In the genomic region with DNA sequence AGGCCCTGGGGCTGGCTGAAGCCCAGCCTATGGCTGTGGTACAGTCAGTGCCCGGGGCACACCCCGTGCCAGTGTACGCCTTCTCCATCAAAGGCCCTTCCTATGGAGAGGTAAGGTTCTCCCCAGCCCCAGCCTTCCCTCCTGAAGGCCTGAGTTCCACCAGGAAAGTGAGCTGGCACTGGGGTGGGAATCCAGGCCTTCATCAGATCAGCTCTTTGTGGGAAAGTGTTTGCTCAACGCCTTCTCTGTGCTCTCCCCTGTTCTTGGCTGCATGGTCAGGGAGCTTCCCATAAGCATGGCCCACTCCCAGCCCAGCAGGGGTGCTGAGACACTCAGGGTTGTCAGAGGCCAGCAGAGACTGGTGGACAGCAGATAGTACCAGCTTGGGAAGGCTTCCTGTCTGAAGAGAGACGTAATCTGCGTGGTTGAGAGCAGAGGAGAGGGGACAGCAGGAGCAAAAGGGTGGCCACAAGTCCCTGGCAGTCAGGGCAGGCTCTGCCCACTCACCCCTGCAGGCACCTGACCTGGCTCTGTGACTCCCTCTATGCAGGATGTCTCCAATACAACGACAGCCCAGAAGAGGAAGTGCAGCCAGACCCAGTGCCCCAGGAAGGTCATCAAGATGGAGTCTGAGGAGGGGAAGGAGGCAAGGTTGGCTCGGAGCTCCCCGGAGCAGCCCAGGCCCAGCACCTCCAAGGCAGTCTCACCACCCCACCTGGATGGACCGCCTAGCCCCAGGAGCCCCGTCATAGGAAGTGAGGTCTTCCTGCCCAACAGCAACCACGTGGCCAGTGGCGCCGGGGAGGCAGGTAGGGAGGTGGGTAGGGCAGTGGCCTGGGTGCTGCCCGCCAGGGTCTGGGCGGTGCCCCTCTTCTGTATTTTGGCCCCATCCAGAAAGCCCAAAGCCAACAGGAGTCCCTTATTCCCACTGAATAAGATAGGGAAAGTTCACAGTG, we compare ENCODE assay signal across 28 cellular contexts. TPM values are rescaled to one million over a fixed set of nuclear protein-coding genes. Genes with fewer than 3 reads are reported as not detected.
DNase-seq lines count a peak whose midpoint lies in the region; ATAC-seq, FAIRE-seq and TF ChIP-seq lines count a peak whose summit lies in the region.
"Had no signal": no experiment of that assay in that cellular context is flagged by ENCODE, and none has a peak within 500 bp of the region (broad histone marks: within the 10 kb centered on the region; RNA-seq: fewer than 3 reads in every experiment).

No MANE protein-coding gene starts in this region.

- no peaks in the 10 kb centered on the region for H3K9me3 Mint-ChIP-seq in activated naive CD4-positive, alpha-beta T cell treated with anti-CD3 and anti-CD28 coated beads, Interleukin-2, amount 10 ng/mL, durations not matched to agents 7 days and 5 days
- H3K9me3 Mint-ChIP-seq in activated naive CD4-positive, alpha-beta T cell treated with anti-CD3 and anti-CD28 coated beads, Interleukin-2, amount 50 U/mL, for 72 hours = no peaks in the 10 kb centered on the region
- H3K9me3 Mint-ChIP-seq in effector memory CD8-positive, alpha-beta T cell = no peaks in the 10 kb centered on the region
- H3K9me3 Mint-ChIP-seq in stimulated activated naive B cell treated with anti-CD40 and anti-IgM and Interleukin-4, amounts not matched to agents 10 μg/mL and 1 μg/mL and 100 μg/mL, for 72 hours = no peaks in the 10 kb centered on the region
- H3K9me3 Mint-ChIP-seq: nephron had no signal

- intact Hi-C loops in HepG2 (cut with micrococcal nuclease; ENCODE audit: unreplicated experiment) = no loop called here

- no peak overlapping the region for H3K4me3 Mint-ChIP-seq in activated naive CD4-positive, alpha-beta T cell treated with anti-CD3 and anti-CD28 coated beads, Interleukin-2, amount 10 ng/mL, durations not matched to agents 7 days and 5 days
- no peak overlapping the region for H3K4me3 Mint-ChIP-seq in effector memory CD8-positive, alpha-beta T cell
- H3K4me3 Mint-ChIP-seq in stimulated activated naive B cell treated with anti-CD40 and anti-IgM and Interleukin-4, amounts not matched to agents 10 μg/mL and 1 μg/mL and 100 μg/mL, for 72 hours = no peak overlapping the region
- H3K4me3 Mint-ChIP-seq: nephron had no signal

- TF ChIP-seq EP300 in HepG2 (IDR thresholded peaks at IDR 0.05; ENCODE audit: low read depth in 2 of 2, low read length in 2 of 2) (no peak), HepG2 (CRISPR knock-in tag; IDR thresholded peaks at IDR 0.05; ENCODE audit: borderline replicate concordance) (no peak)

- CTCF ChIA-PET in activated naive CD4-positive, alpha-beta T cell treated with anti-CD3 and anti-CD28 coated beads, Interleukin-2, amount 10 ng/mL, durations not matched to agents 7 days and 5 days (lab: Charles Lee) = no interaction called here
- CTCF ChIA-PET in HepG2 (lab: Yijun Ruan, JAX; ENCODE audit: low intra/inter-chr PET ratio, low total read pairs) = no interaction called here

- POLR2A ChIA-PET in HepG2 (lab: Yijun Ruan, JAX) = no interaction called here

- no peak overlapping the region for H3K9ac ChIP-seq in HepG2 (ENCODE audit: insufficient read depth, low read depth, low read length)
- H3K9ac ChIP-seq: KMS-11 had no signal

- WGBS in HepG2 (ENCODE audit: low lambda C conversion rate) = 93% methylated on average over 15 of the region's 16 CpGs

- peaks cover 4 to 18% of the 10 kb centered on the region in 2 experiments; a peak in 3 of 5 replicates for H3K36me3 ChIP-seq in HepG2 (replicated peaks in 1 of 2; ENCODE audit: control insufficient read depth in 1 of 2, insufficient read depth in 2 of 2, low read length in 2 of 2)

- no peak overlapping the region for H3K4me2 ChIP-seq in HepG2 (ENCODE audit: low read depth, low read length)
- H3K4me2 ChIP-seq: KMS-11 had no signal

- no peaks in the 10 kb centered on the region for H3K9me3 ChIP-seq in HepG2 (ENCODE audit: low read length)
- H3K9me3 ChIP-seq: left lung, psoas muscle had no signal

- H3K27me3 Mint-ChIP-seq in activated naive CD4-positive, alpha-beta T cell treated with anti-CD3 and anti-CD28 coated beads, Interleukin-2, amount 10 ng/mL, durations not matched to agents 7 days and 5 days = no peaks in the 10 kb centered on the region
- H3K27me3 Mint-ChIP-seq in effector memory CD8-positive, alpha-beta T cell = no peaks in the 10 kb centered on the region
- no peaks in the 10 kb centered on the region for H3K27me3 Mint-ChIP-seq in stimulated activated naive B cell treated with anti-CD40 and anti-IgM and Interleukin-4, amounts not matched to agents 10 μg/mL and 1 μg/mL and 100 μg/mL, for 72 hours

- H2AFZ ChIP-seq in HepG2 (ENCODE audit: low read length) = no peak overlapping the region

- TF ChIP-seq CTCF in HepG2 (CRISPR knock-in tag; IDR thresholded peaks at IDR 0.05) = no peak

- peaks cover 61% of the 10 kb centered on the region for H3K36me3 Mint-ChIP-seq in activated naive CD4-positive, alpha-beta T cell treated with anti-CD3 and anti-CD28 coated beads, Interleukin-2, amount 10 ng/mL, durations not matched to agents 7 days and 5 days
- peaks cover 0 to 13% of the 10 kb centered on the region in 2 donors for H3K36me3 Mint-ChIP-seq in activated naive CD4-positive, alpha-beta T cell treated with anti-CD3 and anti-CD28 coated beads, Interleukin-2, amount 50 U/mL, for 72 hours
- peaks cover 46% of the 10 kb centered on the region for H3K36me3 Mint-ChIP-seq in effector memory CD8-positive, alpha-beta T cell (ENCODE audit: insufficient read depth)
- H3K36me3 Mint-ChIP-seq in stimulated activated naive B cell treated with anti-CD40 and anti-IgM and Interleukin-4, amounts not matched to agents 10 μg/mL and 1 μg/mL and 100 μg/mL, for 72 hours = peaks cover 47 to 69% of the 10 kb centered on the region in 2 donors

- H3K27ac Mint-ChIP-seq in activated naive CD4-positive, alpha-beta T cell treated with anti-CD3 and anti-CD28 coated beads, Interleukin-2, amount 10 ng/mL, durations not matched to agents 7 days and 5 days = peak overlapping the region; percentile 37
- peak overlapping the region in 1 of 2 donors; percentile 70 for H3K27ac Mint-ChIP-seq in activated naive CD4-positive, alpha-beta T cell treated with anti-CD3 and anti-CD28 coated beads, Interleukin-2, amount 50 U/mL, for 72 hours
- peak overlapping the region; percentile 38 to 79 for H3K27ac Mint-ChIP-seq in effector memory CD8-positive, alpha-beta T cell
- H3K27ac Mint-ChIP-seq in stimulated activated naive B cell treated with anti-CD40 and anti-IgM and Interleukin-4, amounts not matched to agents 10 μg/mL and 1 μg/mL and 100 μg/mL, for 72 hours = peak overlapping the region; percentile 37
- H3K27ac Mint-ChIP-seq: nephron had no signal

- DNase-seq in activated naive CD4-positive, alpha-beta T cell treated with anti-CD3 and anti-CD28 coated beads, Interleukin-2, amount 10 ng/mL, durations not matched to agents 7 days and 5 days = no peak
- DNase-seq in activated naive CD4-positive, alpha-beta T cell treated with anti-CD3 and anti-CD28 coated beads, Interleukin-2, amount 50 U/mL, for 72 hours (ENCODE audit: low spot score in 2 of 2) = no peak
- DNase-seq in OCI-M1 (lab: John Stamatoyannopoulos, UW) (peak; percentile 54), HepG2 (ENCODE audit: low spot score) (no peak)
- no peak for DNase-seq in effector memory CD8-positive, alpha-beta T cell
- DNase-seq in stimulated activated naive B cell treated with anti-CD40 and anti-IgM and Interleukin-4, amounts not matched to agents 10 μg/mL and 1 μg/mL and 100 μg/mL, for 72 hours = no peak
- DNase-seq: activated CD4-positive, CD25-positive, alpha-beta regulatory T cell treated with anti-CD3 and anti-CD28 coated beads, Interleukin-2, amount 50 U/mL, for 72 hours; activated gamma-delta T cell; DMS 273 treated with DMSO at 0.1 percent for 48 hours; dorsolateral prefrontal cortex; foreskin keratinocyte; H7; midbrain; NCI-H1092; NCI-H187 treated with DMSO at 0.1 percent for 48 hours; NCI-H69; psoas muscle had no signal

- H3K27ac ChIP-seq in HepG2 (ENCODE audit: extremely low read length, insufficient read depth, low read length) = no peak overlapping the region
- H3K27ac ChIP-seq: C4-2B, dorsolateral prefrontal cortex, epithelial cell of prostate, foreskin keratinocyte, KMS-11, psoas muscle, RWPE1 had no signal

- in situ Hi-C loops in HepG2 (cut with HindIII; ENCODE audit: extremely low pct_ligation_motif_present, low pct_unique_long_range_greater_than_20kb) = no loop called here

- no peaks in the 10 kb centered on the region for H4K20me1 ChIP-seq in HepG2 (ENCODE audit: insufficient read depth, low read length)

- FAIRE-seq in HepG2 (lab: Jason Lieb, UNC) = no peak

- no peak for TF ChIP-seq RAD21 in HepG2 (CRISPR knock-in tag; IDR thresholded peaks at IDR 0.05)

- no peaks in the 10 kb centered on the region for H3K79me2 ChIP-seq in HepG2 (ENCODE audit: insufficient read depth, low read length)

- no peaks in the 10 kb centered on the region for H3K4me1 ChIP-seq in HepG2 (ENCODE audit: insufficient read depth, low read length)
- H3K4me1 ChIP-seq: foreskin keratinocyte, psoas muscle had no signal

- no peak for ATAC-seq in activated naive CD4-positive, alpha-beta T cell treated with anti-CD3 and anti-CD28 coated beads, Interleukin-2, amount 50 U/mL, for 72 hours
- no peak for ATAC-seq in effector memory CD8-positive, alpha-beta T cell (replicated peaks)
- peak in 1 of 2 donors; percentile 45 for ATAC-seq in stimulated activated naive B cell treated with anti-CD40 and anti-IgM and Interleukin-4, amounts not matched to agents 10 μg/mL and 1 μg/mL and 100 μg/mL, for 72 hours (replicated peaks)
- no peak for ATAC-seq in HG02642 (IDR thresholded peaks at IDR 0.05; ENCODE audit: poor library complexity, unreplicated experiment)
- no peak for ATAC-seq in HepG2
- no peak for ATAC-seq in HG02678 (IDR thresholded peaks at IDR 0.05; ENCODE audit: unreplicated experiment)
- ATAC-seq: foreskin keratinocyte, left lung, psoas muscle, SK-N-SH treated with all-trans-retinoic acid at 6 μM for 48 hours had no signal

- no TSS peak for BruUV-seq in HepG2 (replicated peaks; lab: Mats Ljungman, UMichigan)

- no peak for TF ChIP-seq POLR2A in HepG2 (IDR thresholded peaks at IDR 0.05; ENCODE audit: insufficient read depth in 1 of 2, low read depth in 2 of 2, low read length in 2 of 2)

- no peaks in the 10 kb centered on the region for H3K4me1 Mint-ChIP-seq in activated naive CD4-positive, alpha-beta T cell treated with anti-CD3 and anti-CD28 coated beads, Interleukin-2, amount 10 ng/mL, durations not matched to agents 7 days and 5 days
- peaks cover 0 to 2% of the 10 kb centered on the region in 2 donors for H3K4me1 Mint-ChIP-seq in effector memory CD8-positive, alpha-beta T cell (ENCODE audit: low read depth in 2 of 2)
- peaks cover 0 to 2% of the 10 kb centered on the region in 2 donors for H3K4me1 Mint-ChIP-seq in stimulated activated naive B cell treated with anti-CD40 and anti-IgM and Interleukin-4, amounts not matched to agents 10 μg/mL and 1 μg/mL and 100 μg/mL, for 72 hours

- H3K27me3 ChIP-seq in HepG2 (ENCODE audit: control insufficient read depth in 1 of 2, insufficient read depth in 2 of 2, low read length in 2 of 2) = no peaks in the 10 kb centered on the region
- H3K27me3 ChIP-seq: dorsolateral prefrontal cortex, foreskin keratinocyte, left lung had no signal

- no peak overlapping the region for H3K4me3 ChIP-seq in HepG2 (replicated peaks in 1 of 3; ENCODE audit: insufficient read depth in 1 of 3, low read depth in 2 of 3, low read length in 3 of 3)
- H3K4me3 ChIP-seq: dorsolateral prefrontal cortex, left lung, psoas muscle had no signal

RNA-seq across cellular contexts. Expression of a gene that starts 38.4 kb away (rescaled TPM):
- total RNA-seq in activated naive CD4-positive, alpha-beta T cell treated with anti-CD3 and anti-CD28 coated beads, Interleukin-2, amount 50 U/mL, for 72 hours = 10 to 100 TPM; 76.3 to 91.7 TPM
- 2.9 and 3.9 TPM in 2 replicates for total RNA-seq in HepG2 (2016; rRNA removed; fragmentation: Illumina TruSeq; extraction: Trizol)
- total RNA-seq in HepG2 (2016; cell fraction: cytosol; rRNA removed; fragmentation: Illumina TruSeq; extraction: Trizol; ENCODE audit: low read depth) = 1.4 and 1.8 TPM in 2 replicates
- 3.0 and 4.3 TPM in 2 replicates for total RNA-seq in HepG2 (2016; cell fraction: insoluble cytoplasmic fraction; rRNA removed; fragmentation: Illumina TruSeq; extraction: Trizol)
- 2.4 and 2.6 TPM in 2 replicates for total RNA-seq in HepG2 (2016; cell fraction: membrane; rRNA removed; fragmentation: Illumina TruSeq; extraction: Trizol)
- total RNA-seq in HepG2 (2016; cell fraction: nucleus; rRNA removed; fragmentation: Illumina TruSeq; extraction: Trizol) = 5.4 and 6.2 TPM in 2 replicates
- 2.9 and 3.9 TPM in 2 replicates for polyA plus RNA-seq in HepG2 (2011; rRNA removed)
- 1.5 and 2.7 TPM in 2 replicates for polyA plus RNA-seq in HepG2 (2011; cell fraction: cytosol; rRNA removed)
- polyA plus RNA-seq in HepG2 (2011; cell fraction: nucleus; rRNA removed) = 16.7 and 19.0 TPM in 2 replicates
- polyA plus RNA-seq in HepG2 (2012) = 8.7 and 10.3 TPM in 2 replicates
- polyA plus RNA-seq in HepG2 (2016; cell fraction: cytosol; fragmentation: Illumina TruSeq; extraction: Trizol; ENCODE audit: low read depth) = 1.5 and 1.7 TPM in 2 replicates
- 6.6 and 9.3 TPM in 2 replicates for polyA plus RNA-seq in HepG2 (2016; cell fraction: insoluble cytoplasmic fraction; fragmentation: Illumina TruSeq; extraction: Trizol; ENCODE audit: low read depth)
- 3.4 and 4.2 TPM in 2 replicates for polyA plus RNA-seq in HepG2 (2016; cell fraction: membrane; fragmentation: Illumina TruSeq; extraction: Trizol; ENCODE audit: low read depth)
- polyA plus RNA-seq in HepG2 (2016; cell fraction: nucleus; fragmentation: Illumina TruSeq; extraction: Trizol; ENCODE audit: insufficient read depth, low read depth) = 18.1 and 20.7 TPM in 2 replicates
- 11.9 and 16.2 TPM in 2 replicates for polyA minus RNA-seq in HepG2 (2011; rRNA and poly(A)+ RNA removed; ENCODE audit: low replicate concordance)
- 6.8 and 10.8 TPM in 2 replicates for polyA minus RNA-seq in HepG2 (2011; cell fraction: cytosol; rRNA and poly(A)+ RNA removed)
- 8.4 and 9.9 TPM in 2 replicates for polyA minus RNA-seq in HepG2 (2011; cell fraction: nucleus; rRNA and poly(A)+ RNA removed)

RNA-seq across cellular contexts. Expression of a gene that starts 40.8 kb away (rescaled TPM):
- 1 to 10 TPM; 5.9 to 7.2 TPM for total RNA-seq in activated naive CD4-positive, alpha-beta T cell treated with anti-CD3 and anti-CD28 coated beads, Interleukin-2, amount 50 U/mL, for 72 hours
- 2.7 and 3.7 TPM in 2 replicates for total RNA-seq in HepG2 (2016; rRNA removed; fragmentation: Illumina TruSeq; extraction: Trizol)
- 1.0 and 1.5 TPM in 2 replicates for total RNA-seq in HepG2 (2016; cell fraction: cytosol; rRNA removed; fragmentation: Illumina TruSeq; extraction: Trizol; ENCODE audit: low read depth)
- total RNA-seq in HepG2 (2016; cell fraction: insoluble cytoplasmic fraction; rRNA removed; fragmentation: Illumina TruSeq; extraction: Trizol) = 2.2 and 4.1 TPM in 2 replicates
- 2.5 TPM in 2 replicates for total RNA-seq in HepG2 (2016; cell fraction: membrane; rRNA removed; fragmentation: Illumina TruSeq; extraction: Trizol)
- 2.7 and 3.7 TPM in 2 replicates for total RNA-seq in HepG2 (2016; cell fraction: nucleus; rRNA removed; fragmentation: Illumina TruSeq; extraction: Trizol)
- 3.5 TPM in 2 replicates for polyA plus RNA-seq in HepG2 (2011; rRNA removed)
- polyA plus RNA-seq in HepG2 (2011; cell fraction: cytosol; rRNA removed) = 2.4 and 3.4 TPM in 2 replicates
- 4.3 and 5.5 TPM in 2 replicates for polyA plus RNA-seq in HepG2 (2011; cell fraction: nucleus; rRNA removed)
- polyA plus RNA-seq in HepG2 (2012) = 1.7 and 2.1 TPM in 2 replicates
- 0.77 and 1.3 TPM in 2 replicates for polyA plus RNA-seq in HepG2 (2016; cell fraction: cytosol; fragmentation: Illumina TruSeq; extraction: Trizol; ENCODE audit: low read depth)
- polyA plus RNA-seq in HepG2 (2016; cell fraction: insoluble cytoplasmic fraction; fragmentation: Illumina TruSeq; extraction: Trizol; ENCODE audit: low read depth) = 1.5 and 1.6 TPM in 2 replicates
- polyA plus RNA-seq in HepG2 (2016; cell fraction: membrane; fragmentation: Illumina TruSeq; extraction: Trizol; ENCODE audit: low read depth) = 1.4 and 1.5 TPM in 2 replicates
- 5.6 and 5.8 TPM in 2 replicates for polyA plus RNA-seq in HepG2 (2016; cell fraction: nucleus; fragmentation: Illumina TruSeq; extraction: Trizol; ENCODE audit: insufficient read depth, low read depth)
- polyA minus RNA-seq in HepG2 (2011; rRNA and poly(A)+ RNA removed; ENCODE audit: low replicate concordance) = 4.1 and 6.9 TPM in 2 replicates
- 1.6 and 1.8 TPM in 2 replicates for polyA minus RNA-seq in HepG2 (2011; cell fraction: cytosol; rRNA and poly(A)+ RNA removed)
- 1.9 and 2.9 TPM in 2 replicates for polyA minus RNA-seq in HepG2 (2011; cell fraction: nucleus; rRNA and poly(A)+ RNA removed)

RNA-seq across cellular contexts. Expression of a gene that starts 49.5 kb away (rescaled TPM):
- 1 to 10 TPM in 1 of 2 donors, not detected in 1; 1.1 TPM for total RNA-seq in activated naive CD4-positive, alpha-beta T cell treated with anti-CD3 and anti-CD28 coated beads, Interleukin-2, amount 50 U/mL, for 72 hours
- 0.04 TPM in 1 of 2 replicates, not detected in the other for total RNA-seq in HepG2 (2016; rRNA removed; fragmentation: Illumina TruSeq; extraction: Trizol)
- not detected in 2 replicates for total RNA-seq in HepG2 (2016; cell fraction: cytosol; rRNA removed; fragmentation: Illumina TruSeq; extraction: Trizol; ENCODE audit: low read depth)
- not detected in 2 replicates for total RNA-seq in HepG2 (2016; cell fraction: insoluble cytoplasmic fraction; rRNA removed; fragmentation: Illumina TruSeq; extraction: Trizol)
- not detected in 2 replicates for total RNA-seq in HepG2 (2016; cell fraction: membrane; rRNA removed; fragmentation: Illumina TruSeq; extraction: Trizol)
- total RNA-seq in HepG2 (2016; cell fraction: nucleus; rRNA removed; fragmentation: Illumina TruSeq; extraction: Trizol) = not detected in 2 replicates
- polyA plus RNA-seq in HepG2 (2011; rRNA removed) = 0.22 TPM in 1 of 2 replicates, not detected in the other
- 0.03 TPM in 1 of 2 replicates, not detected in the other for polyA plus RNA-seq in HepG2 (2011; cell fraction: cytosol; rRNA removed)
- polyA plus RNA-seq in HepG2 (2011; cell fraction: nucleus; rRNA removed) = 0.14 and 0.63 TPM in 2 replicates
- polyA plus RNA-seq in HepG2 (2012) = 0.11 and 0.31 TPM in 2 replicates
- not detected in 2 replicates for polyA plus RNA-seq in HepG2 (2016; cell fraction: cytosol; fragmentation: Illumina TruSeq; extraction: Trizol; ENCODE audit: low read depth)
- polyA plus RNA-seq in HepG2 (2016; cell fraction: insoluble cytoplasmic fraction; fragmentation: Illumina TruSeq; extraction: Trizol; ENCODE audit: low read depth) = not detected in 2 replicates
- not detected in 2 replicates for polyA plus RNA-seq in HepG2 (2016; cell fraction: membrane; fragmentation: Illumina TruSeq; extraction: Trizol; ENCODE audit: low read depth)
- polyA plus RNA-seq in HepG2 (2016; cell fraction: nucleus; fragmentation: Illumina TruSeq; extraction: Trizol; ENCODE audit: insufficient read depth, low read depth) = not detected in 2 replicates
- polyA minus RNA-seq in HepG2 (2011; rRNA and poly(A)+ RNA removed; ENCODE audit: low replicate concordance) = not detected in 2 replicates
- not detected in 2 replicates for polyA minus RNA-seq in HepG2 (2011; cell fraction: cytosol; rRNA and poly(A)+ RNA removed)
- not detected in 2 replicates for polyA minus RNA-seq in HepG2 (2011; cell fraction: nucleus; rRNA and poly(A)+ RNA removed)
- total RNA-seq: foreskin keratinocyte, G401, left lung, temporal lobe had no signal
- polyA plus RNA-seq: foreskin keratinocyte had no signal

Comparison
In these comparisons a context has a peak if more than half of its experiments do, and no peak if none do; other contexts are left out.
1. RNA of a gene that starts 38.4 kb away (total RNA-seq): 76.3 to 91.7 TPM in activated naive CD4-positive, alpha-beta T cell treated with anti-CD3 and anti-CD28 coated beads, Interleukin-2, amount 50 U/mL, for 72 hours; 1.4 to 6.2 TPM in HepG2; every median in the first group is over 10 times any median in the second.